ENCODE assay signal across 19 cellular contexts in genomic region chr1:43944860-43945259, GRCh38. TPM values are rescaled to one million over a fixed set of nuclear protein-coding genes. Genes with fewer than 3 reads are reported as not detected.
DNase-seq lines count a peak whose midpoint lies in the region; ATAC-seq and TF ChIP-seq lines count a peak whose summit lies in the region.
"Had no signal": no experiment of that assay in that cellular context is flagged by ENCODE, and none has a peak within 500 bp of the region (broad histone marks: within the 10 kb centered on the region; RNA-seq: fewer than 3 reads in every experiment).

No MANE protein-coding gene starts in this region.

- peak overlapping the region; percentile 94 for H3K4me3 Mint-ChIP-seq in activated CD4-positive, alpha-beta T cell treated with anti-CD3 and anti-CD28 coated beads for 36 hours
- H3K4me3 Mint-ChIP-seq in activated CD4-positive, alpha-beta memory T cell treated with anti-CD3 and anti-CD28 coated beads, Interleukin-2, amount 10 ng/mL, durations not matched to agents 7 days and 5 days = peak overlapping the region; percentile 89
- H3K4me3 Mint-ChIP-seq in naive thymus-derived CD8-positive, alpha-beta T cell = peak overlapping the region; percentile 26 to 98 (median 48)

- peak overlapping the region; percentile 23; the same call in 1 of the 2 replicates for H3K4me2 ChIP-seq in HCT116 (ENCODE audit: low read length)

- BruUV-seq in HCT116 (replicated peaks; lab: Mats Ljungman, UMichigan) = no TSS peak

- H3K9me3 Mint-ChIP-seq in activated CD4-positive, alpha-beta T cell treated with anti-CD3 and anti-CD28 coated beads for 36 hours (ENCODE audit: low read depth) = no peaks in the 10 kb centered on the region
- H3K9me3 Mint-ChIP-seq in activated CD4-positive, alpha-beta memory T cell treated with anti-CD3 and anti-CD28 coated beads, Interleukin-2, amount 10 ng/mL, durations not matched to agents 7 days and 5 days = no peaks in the 10 kb centered on the region
- H3K9me3 Mint-ChIP-seq in naive thymus-derived CD8-positive, alpha-beta T cell = no peaks in the 10 kb centered on the region
- H3K9me3 Mint-ChIP-seq: GM23338 had no signal

- H3K36me3 Mint-ChIP-seq in activated CD4-positive, alpha-beta T cell treated with anti-CD3 and anti-CD28 coated beads for 36 hours (ENCODE audit: low read depth) = peaks cover 19% of the 10 kb centered on the region
- H3K36me3 Mint-ChIP-seq in activated CD4-positive, alpha-beta memory T cell treated with anti-CD3 and anti-CD28 coated beads, Interleukin-2, amount 10 ng/mL, durations not matched to agents 7 days and 5 days (ENCODE audit: low read depth) = peaks cover 6% of the 10 kb centered on the region
- H3K36me3 Mint-ChIP-seq in naive thymus-derived CD8-positive, alpha-beta T cell = peaks cover 0 to 7% (median 0%) of the 10 kb centered on the region in 3 donors

- CTCF ChIA-PET in activated CD4-positive, alpha-beta T cell treated with anti-CD3 and anti-CD28 coated beads for 36 hours (lab: Charles Lee) = interaction anchor here (1.0 to 5.9 kb wide), 3 partner anchors 10 to 181 kb away, joined by 3 to 96 read pairs (median 20); partner anchors contain the start of gene ARTN
- CTCF ChIA-PET in HCT116 (lab: Charles Lee) = interaction anchor here (3.3 to 9.8 kb wide), 2 partner anchors 12 to 181 kb away, joined by 24 to 130 read pairs; partner anchors contain the start of gene ARTN
- CTCF ChIA-PET in activated CD4-positive, alpha-beta memory T cell treated with anti-CD3 and anti-CD28 coated beads, Interleukin-2, amount 10 ng/mL, durations not matched to agents 7 days and 5 days (lab: Charles Lee) = interaction anchor here (1.4 to 5.6 kb wide), 4 partner anchors 10 to 291 kb away, joined by 3 to 102 read pairs (median 18); partner anchors contain the start of gene ARTN

- H3K27me3 Mint-ChIP-seq in activated CD4-positive, alpha-beta T cell treated with anti-CD3 and anti-CD28 coated beads for 36 hours = no peaks in the 10 kb centered on the region
- no peaks in the 10 kb centered on the region for H3K27me3 Mint-ChIP-seq in activated CD4-positive, alpha-beta memory T cell treated with anti-CD3 and anti-CD28 coated beads, Interleukin-2, amount 10 ng/mL, durations not matched to agents 7 days and 5 days
- H3K27me3 Mint-ChIP-seq in naive thymus-derived CD8-positive, alpha-beta T cell = no peaks in the 10 kb centered on the region

- H3K27ac Mint-ChIP-seq in activated CD4-positive, alpha-beta T cell treated with anti-CD3 and anti-CD28 coated beads for 36 hours = peak overlapping the region; percentile 75
- no peak overlapping the region for H3K27ac Mint-ChIP-seq in activated CD4-positive, alpha-beta memory T cell treated with anti-CD3 and anti-CD28 coated beads, Interleukin-2, amount 10 ng/mL, durations not matched to agents 7 days and 5 days
- peak overlapping the region in 2 of 10 donors; percentile 50 to 93 for H3K27ac Mint-ChIP-seq in naive thymus-derived CD8-positive, alpha-beta T cell
- H3K27ac Mint-ChIP-seq: GM23338 had no signal

- intact Hi-C loops in activated CD4-positive, alpha-beta T cell treated with anti-CD3 and anti-CD28 coated beads for 36 hours (cut with DNase I, micrococcal nuclease) = loop anchor here (5.0 kb wide), 2 partner anchors 102 to 238 kb away; partner anchors contain the start of gene ST3GAL3 (in 1 of the 2)
- intact Hi-C loops in HCT116 (cut with micrococcal nuclease) = no loop called here

- no peak overlapping the region for H3K27ac ChIP-seq in HCT116 (ENCODE audit: low read depth, low read length)

- RAD21 ChIA-PET in HCT116 (lab: Charles Lee; ENCODE audit: low non-redundant PET in 1 of 2, low total read pairs in 2 of 2, uncharacterized antibody in 2 of 2, unreplicated experiment in 2 of 2) = interaction anchor here (1.9 to 2.0 kb wide), 2 partner anchors 10 to 181 kb away, joined by 4 to 10 read pairs; partner anchors contain the start of gene ARTN (in 1 of the 2)

- peaks cover 30% of the 10 kb centered on the region for H3K4me1 Mint-ChIP-seq in activated CD4-positive, alpha-beta T cell treated with anti-CD3 and anti-CD28 coated beads for 36 hours
- peaks cover 39% of the 10 kb centered on the region for H3K4me1 Mint-ChIP-seq in activated CD4-positive, alpha-beta memory T cell treated with anti-CD3 and anti-CD28 coated beads, Interleukin-2, amount 10 ng/mL, durations not matched to agents 7 days and 5 days
- H3K4me1 Mint-ChIP-seq in naive thymus-derived CD8-positive, alpha-beta T cell = peaks cover 26 to 49% (median 46%) of the 10 kb centered on the region in 4 donors

- no peak for DNase-seq in activated CD4-positive, alpha-beta T cell treated with anti-CD3 and anti-CD28 coated beads for 36 hours
- no peak for DNase-seq in activated CD4-positive, alpha-beta T cell treated with anti-CD3 and anti-CD28 coated beads for 1 hour
- DNase-seq in HCT116 (ENCODE audit: low read depth, low spot score) = no peak
- DNase-seq in activated CD4-positive, alpha-beta memory T cell treated with anti-CD3 and anti-CD28 coated beads, Interleukin-2, amount 10 ng/mL, durations not matched to agents 7 days and 5 days = no peak
- no peak for DNase-seq in naive thymus-derived CD8-positive, alpha-beta T cell
- no peak for DNase-seq in NCI-H2029 treated with DMSO at 0.1 percent for 48 hours (lab: John Stamatoyannopoulos, UW)
- DNase-seq in NCI-H2227 treated with DMSO at 0.1 percent for 48 hours (lab: John Stamatoyannopoulos, UW) = no peak
- DNase-seq: activated CD4-positive, alpha-beta T cell treated with anti-CD3 and anti-CD28 coated beads, Interleukin-2, amount 50 U/mL, for 4 hours; cerebellar nuclear complex; mesenchymal stem cell; NCI-H1092 treated with DMSO at 0.1 percent for 48 hours; NCI-H446; nucleus accumbens; stimulated activated CD4-positive, alpha-beta T cell treated with anti-CD3 and anti-CD28 coated beads, Interleukin-4, amount 100 ng/mL, for 24 hours; uterus had no signal

- H3K79me2 ChIP-seq in HCT116 (ENCODE audit: insufficient read depth, low read length) = peaks cover 11% of the 10 kb centered on the region

- H3K27me3 ChIP-seq in HCT116 (ENCODE audit: insufficient read depth, low read length) = no peaks in the 10 kb centered on the region
- H3K27me3 ChIP-seq: gastroesophageal sphincter, uterus had no signal

- H4K20me1 ChIP-seq in HCT116 (ENCODE audit: insufficient read depth) = no peaks in the 10 kb centered on the region

- H3K36me3 ChIP-seq in HCT116 (ENCODE audit: control insufficient read depth in 1 of 2, insufficient read depth in 2 of 2, low read length in 2 of 2) = 0 out of 4 replicates have a peak, but pooled peaks cover 0 to under 1% of the 10 kb centered on the region in 2 experiments
- H3K36me3 ChIP-seq: uterus had no signal

- POLR2A ChIA-PET in activated CD4-positive, alpha-beta T cell treated with anti-CD3 and anti-CD28 coated beads for 36 hours (lab: Charles Lee) = interaction anchor here (1.2 to 1.4 kb wide), 2 partner anchors 11 to 238 kb away, joined by 3 to 4 read pairs; partner anchors contain the start of genes ARTN and ST3GAL3
- POLR2A ChIA-PET in HCT116 (lab: Charles Lee) = no interaction called here
- POLR2A ChIA-PET in activated CD4-positive, alpha-beta memory T cell treated with anti-CD3 and anti-CD28 coated beads, Interleukin-2, amount 10 ng/mL, durations not matched to agents 7 days and 5 days (lab: Charles Lee) = interaction anchor here (3.1 kb wide), 1 partner anchor 26 kb away, joined by 20 read pairs; the partner anchor contains the start of gene DPH2
- POLR2A ChIA-PET in naive thymus-derived CD8-positive, alpha-beta T cell (lab: Charles Lee) = no interaction called here

- H2AFZ ChIP-seq in HCT116 (ENCODE audit: low read depth, low read length, poor library complexity, severe bottlenecking) = no peak overlapping the region
- H2AFZ ChIP-seq: GM23338 had no signal

- peaks cover 10 to 27% of the 10 kb centered on the region in 2 experiments; a peak in 3 of 4 replicates for H3K4me1 ChIP-seq in HCT116 (ENCODE audit: control insufficient read depth in 1 of 2, insufficient read depth in 2 of 2, low read length in 2 of 2)

- no peak for TF ChIP-seq POLR2A in HCT116 (IDR thresholded peaks at IDR 0.05; ENCODE audit: borderline replicate concordance, extremely low read depth, insufficient read depth, insufficient read length)

- H3K9me3 ChIP-seq in HCT116 (ENCODE audit: control insufficient read depth in 1 of 2, insufficient read depth in 1 of 2, low read depth in 1 of 2, low read length in 2 of 2) = no peaks in the 10 kb centered on the region
- H3K9me3 ChIP-seq: gastroesophageal sphincter, uterus had no signal

- TF ChIP-seq CTCF in HCT116 (IDR thresholded peaks at IDR 0.05 in 2 of 3, conservative IDR thresholded peaks at IDR 0.05 in 1 of 3; ENCODE audit: borderline replicate concordance in 1 of 3, insufficient read depth in 1 of 3, low read depth in 2 of 3, low read length in 2 of 3) = no peak

- TF ChIP-seq RAD21 in HCT116 (IDR thresholded peaks at IDR 0.05; ENCODE audit: low read depth) = no peak

- ATAC-seq in activated CD4-positive, alpha-beta T cell treated with anti-CD3 and anti-CD28 coated beads for 36 hours = no peak
- no peak for ATAC-seq in HCT116
- ATAC-seq in naive thymus-derived CD8-positive, alpha-beta T cell = no peak
- no peak for ATAC-seq in GM18517 (IDR thresholded peaks at IDR 0.05; ENCODE audit: unreplicated experiment)
- ATAC-seq: gastroesophageal sphincter, GM23338, sciatic nerve had no signal

- H3K9me2 ChIP-seq in HCT116 (ENCODE audit: insufficient read depth) = no peaks in the 10 kb centered on the region

- no peak overlapping the region for H3K9ac ChIP-seq in HCT116 (ENCODE audit: low read length)

- no peak overlapping the region for H3K4me3 ChIP-seq in HCT116 (replicated peaks in 1 of 2; ENCODE audit: low read depth in 1 of 2, low read length in 2 of 2)

RNA-seq across cellular contexts. Expression of gene IPO13, which starts 1.9 kb away (rescaled TPM):
- 10 to 100 TPM; 10.7 to 12.5 TPM for total RNA-seq in activated CD4-positive, alpha-beta T cell treated with anti-CD3 and anti-CD28 coated beads for 36 hours
- 18.7 TPM for total RNA-seq in HCT116 (2021; ENCODE audit: unreplicated experiment)
- 16.2 and 18.9 TPM in 2 replicates for polyA plus RNA-seq in HCT116 (2012)
- total RNA-seq in activated CD4-positive, alpha-beta memory T cell treated with anti-CD3 and anti-CD28 coated beads, Interleukin-2, amount 10 ng/mL, durations not matched to agents 7 days and 5 days = 10 to 100 TPM; 21.5 to 23.5 TPM
- total RNA-seq in naive thymus-derived CD8-positive, alpha-beta T cell = 10 to 100 TPM; 20.5 to 24.1 TPM
- polyA plus RNA-seq in naive thymus-derived CD8-positive, alpha-beta T cell = 10 to 100 TPM; 13.8 to 14.5 (median 14.4) TPM

RNA-seq across cellular contexts. Expression of gene ARTN, which starts 11.3 kb away (rescaled TPM):
- total RNA-seq in activated CD4-positive, alpha-beta T cell treated with anti-CD3 and anti-CD28 coated beads for 36 hours = under 1 TPM; 0.26 to 0.48 TPM
- total RNA-seq in HCT116 (2021; ENCODE audit: unreplicated experiment) = 36.4 TPM
- polyA plus RNA-seq in HCT116 (2012) = 46.0 and 46.3 TPM in 2 replicates
- total RNA-seq in activated CD4-positive, alpha-beta memory T cell treated with anti-CD3 and anti-CD28 coated beads, Interleukin-2, amount 10 ng/mL, durations not matched to agents 7 days and 5 days = under 1 TPM; 0.20 to 0.23 TPM
- under 1 TPM; 0.25 to 0.96 TPM for total RNA-seq in naive thymus-derived CD8-positive, alpha-beta T cell
- polyA plus RNA-seq in naive thymus-derived CD8-positive, alpha-beta T cell = not detected

RNA-seq across cellular contexts. Expression of gene DPH2, which starts 24.9 kb away (rescaled TPM):
- total RNA-seq in activated CD4-positive, alpha-beta T cell treated with anti-CD3 and anti-CD28 coated beads for 36 hours = 10 to 100 TPM; 25.2 to 30.5 TPM
- total RNA-seq in HCT116 (2021; ENCODE audit: unreplicated experiment) = 53.2 TPM
- polyA plus RNA-seq in HCT116 (2012) = 31.5 and 32.2 TPM in 2 replicates
- total RNA-seq in activated CD4-positive, alpha-beta memory T cell treated with anti-CD3 and anti-CD28 coated beads, Interleukin-2, amount 10 ng/mL, durations not matched to agents 7 days and 5 days = 10 to 100 TPM; 18.0 to 19.2 TPM
- 10 to 100 TPM; 34.5 to 37.7 TPM for total RNA-seq in naive thymus-derived CD8-positive, alpha-beta T cell
- polyA plus RNA-seq in naive thymus-derived CD8-positive, alpha-beta T cell = 10 to 100 TPM; 30.2 to 40.4 (median 35.7) TPM

RNA-seq across cellular contexts. Expression of gene ATP6V0B, which starts 29.9 kb away (rescaled TPM):
- 10 to 100 TPM; 39.4 to 75.6 TPM for total RNA-seq in activated CD4-positive, alpha-beta T cell treated with anti-CD3 and anti-CD28 coated beads for 36 hours
- 122 TPM for total RNA-seq in HCT116 (2021; ENCODE audit: unreplicated experiment)
- 142 and 154 TPM in 2 replicates for polyA plus RNA-seq in HCT116 (2012)
- total RNA-seq in activated CD4-positive, alpha-beta memory T cell treated with anti-CD3 and anti-CD28 coated beads, Interleukin-2, amount 10 ng/mL, durations not matched to agents 7 days and 5 days = 100 to 1,000 TPM; 121 TPM
- total RNA-seq in naive thymus-derived CD8-positive, alpha-beta T cell = 10 to 100 TPM; 55.8 to 59.6 TPM
- 100 to 1,000 TPM; 149 to 213 (median 166) TPM for polyA plus RNA-seq in naive thymus-derived CD8-positive, alpha-beta T cell

RNA-seq across cellular contexts. Expression of gene B4GALT2, which starts 34.1 kb away (rescaled TPM):
- 10 to 100 TPM; 27.9 to 35.3 TPM for total RNA-seq in activated CD4-positive, alpha-beta T cell treated with anti-CD3 and anti-CD28 coated beads for 36 hours
- total RNA-seq in HCT116 (2021; ENCODE audit: unreplicated experiment) = 76.8 TPM
- polyA plus RNA-seq in HCT116 (2012) = 63.9 and 73.1 TPM in 2 replicates
- total RNA-seq in activated CD4-positive, alpha-beta memory T cell treated with anti-CD3 and anti-CD28 coated beads, Interleukin-2, amount 10 ng/mL, durations not matched to agents 7 days and 5 days = 10 to 100 TPM; 13.0 to 15.5 TPM
- under 1 TPM; 0.38 to 0.83 TPM for total RNA-seq in naive thymus-derived CD8-positive, alpha-beta T cell
- polyA plus RNA-seq in naive thymus-derived CD8-positive, alpha-beta T cell = under 1 TPM in 2 of 3 donors, not detected in 1; 0.11 to 0.25 TPM

Comparison
In these comparisons a context has a peak if more than half of its experiments do, and no peak if none do; other contexts are left out.
1. RNA of gene ARTN, which starts 11.3 kb away (total RNA-seq): 36.4 TPM in HCT116 (single experiment); 0.25 to 0.96 TPM in naive thymus-derived CD8-positive, alpha-beta T cell, 0.26 to 0.48 TPM in activated CD4-positive, alpha-beta T cell treated with anti-CD3 and anti-CD28 coated beads for 36 hours and 0.20 to 0.23 TPM in activated CD4-positive, alpha-beta memory T cell treated with anti-CD3 and anti-CD28 coated beads, Interleukin-2, amount 10 ng/mL, durations not matched to agents 7 days and 5 days; every median in the first group is over 10 times any median in the second.
2. POLR2A ChIA-PET loops: an anchor here in activated CD4-positive, alpha-beta T cell treated with anti-CD3 and anti-CD28 coated beads for 36 hours (1.2 to 1.4 kb wide) and activated CD4-positive, alpha-beta memory T cell treated with anti-CD3 and anti-CD28 coated beads, Interleukin-2, amount 10 ng/mL, durations not matched to agents 7 days and 5 days (3.1 kb wide); none called in HCT116 and naive thymus-derived CD8-positive, alpha-beta T cell.
3. Peak in every context shown above with its lines, with median percentiles within 50 percentile points of each other: H3K4me3 Mint-ChIP-seq.